In the genomic region with DNA sequence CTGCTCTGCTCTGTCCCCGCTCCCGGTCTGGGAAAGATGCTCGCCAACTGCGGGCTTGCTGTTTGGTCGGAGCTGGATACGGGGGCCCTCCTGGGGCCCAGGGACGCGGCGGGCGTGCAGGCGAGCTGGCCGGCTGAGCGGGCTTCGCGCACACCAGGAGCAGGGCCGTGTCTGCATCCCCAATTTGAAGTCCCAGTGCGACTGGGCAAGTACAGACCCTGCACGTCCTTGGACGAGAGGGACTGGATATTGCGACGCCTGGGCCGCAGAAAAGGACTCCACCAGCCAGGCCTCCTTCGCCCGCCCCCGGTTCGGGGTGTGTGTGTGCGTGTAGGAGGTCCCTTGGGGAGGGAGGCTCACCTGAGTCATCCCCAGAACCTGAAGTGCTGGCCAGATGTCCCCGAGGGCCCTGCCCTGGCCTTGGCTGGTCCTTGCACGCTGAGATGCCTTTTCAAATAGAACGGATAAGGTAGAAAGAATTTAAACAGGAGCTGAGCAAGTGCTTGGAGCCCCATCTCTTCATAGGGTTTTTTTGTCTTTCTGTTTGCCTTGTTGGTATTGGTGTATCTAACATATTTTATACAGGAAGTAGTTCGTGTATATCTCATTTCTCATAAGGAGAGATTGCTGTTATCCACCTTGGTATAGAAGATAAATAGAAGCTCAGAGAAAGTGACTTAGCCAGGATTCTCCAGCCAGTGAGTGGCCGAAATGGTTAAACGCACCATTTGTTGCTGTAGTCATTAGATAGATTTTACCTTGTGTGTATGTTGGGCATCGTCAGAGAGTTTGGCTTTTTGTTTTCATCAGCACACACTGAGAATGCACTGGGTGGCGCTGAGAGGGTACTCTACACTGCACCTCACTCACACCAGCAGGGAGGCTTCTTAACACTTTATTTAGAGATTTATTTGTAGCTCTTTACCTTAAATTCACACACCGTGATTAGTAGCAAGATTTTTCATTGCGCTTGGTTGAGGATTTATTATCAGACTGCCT, we compare ENCODE assay signal across 2 cellular contexts.
TF ChIP-seq lines count a peak whose summit lies in the region.

No MANE protein-coding gene starts in this region.

TF ChIP-seq in SK-N-SH, 30 proteins besides CTCF, POLR2A, EP300 and RAD21:
- TF ChIP-seq FOSL2 (IDR thresholded peaks at IDR 0.05; ENCODE audit: borderline replicate concordance, low read depth) (no peak), NFIC (IDR thresholded peaks at IDR 0.05; ENCODE audit: borderline replicate concordance) (no peak), MEF2A (IDR thresholded peaks at IDR 0.05; ENCODE audit: borderline replicate concordance, low read depth) (no peak), SMC3 (IDR thresholded peaks at IDR 0.05; ENCODE audit: low read depth, low read length) (peak; percentile 11; the same call in 1 of the 2 replicates)

TF ChIP-seq in HepG2, 621 proteins besides CTCF, POLR2A, EP300 and RAD21 (continues in another document):
- no peak for TF ChIP-seq FLYWCH1 (CRISPR knock-in tag; IDR thresholded peaks at IDR 0.05)
- TF ChIP-seq, protein P1, sequence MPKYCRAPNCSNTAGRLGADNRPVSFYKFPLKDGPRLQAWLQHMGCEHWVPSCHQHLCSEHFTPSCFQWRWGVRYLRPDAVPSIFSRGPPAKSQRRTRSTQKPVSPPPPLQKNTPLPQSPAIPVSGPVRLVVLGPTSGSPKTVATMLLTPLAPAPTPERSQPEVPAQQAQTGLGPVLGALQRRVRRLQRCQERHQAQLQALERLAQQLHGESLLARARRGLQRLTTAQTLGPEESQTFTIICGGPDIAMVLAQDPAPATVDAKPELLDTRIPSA (CRISPR knock-in tag; IDR thresholded peaks at IDR 0.05; ENCODE audit: borderline replicate concordance), result peak; percentile 21; the same call in 1 of the 2 replicates
- no peak for TF ChIP-seq TBL1XR1 (IDR thresholded peaks at IDR 0.05; ENCODE audit: borderline replicate concordance, low read length, partially characterized antibody)
- TF ChIP-seq TRIM24 (CRISPR knock-in tag; IDR thresholded peaks at IDR 0.05), result no peak
- no peak for TF ChIP-seq MXD4 (CRISPR knock-in tag; IDR thresholded peaks at IDR 0.05)
- no peak for TF ChIP-seq ZBTB14 (CRISPR knock-in tag; IDR thresholded peaks at IDR 0.05)
- no peak for TF ChIP-seq TEAD3 (CRISPR knock-in tag; optimal IDR thresholded peaks at IDR 0.05; ENCODE audit: borderline replicate concordance)
- TF ChIP-seq TEF (CRISPR knock-in tag; IDR thresholded peaks at IDR 0.05), result no peak
- TF ChIP-seq CBX5 (CRISPR knock-in tag; IDR thresholded peaks at IDR 0.05; ENCODE audit: borderline replicate concordance), result 0 out of 2 replicates have a peak, but pooled peaks have one; percentile 14
- TF ChIP-seq SRF (IDR thresholded peaks at IDR 0.05; ENCODE audit: low read depth, low read length), result no peak
- no peak for TF ChIP-seq MAFG (CRISPR knock-in tag; IDR thresholded peaks at IDR 0.05)
- TF ChIP-seq, protein P2, sequence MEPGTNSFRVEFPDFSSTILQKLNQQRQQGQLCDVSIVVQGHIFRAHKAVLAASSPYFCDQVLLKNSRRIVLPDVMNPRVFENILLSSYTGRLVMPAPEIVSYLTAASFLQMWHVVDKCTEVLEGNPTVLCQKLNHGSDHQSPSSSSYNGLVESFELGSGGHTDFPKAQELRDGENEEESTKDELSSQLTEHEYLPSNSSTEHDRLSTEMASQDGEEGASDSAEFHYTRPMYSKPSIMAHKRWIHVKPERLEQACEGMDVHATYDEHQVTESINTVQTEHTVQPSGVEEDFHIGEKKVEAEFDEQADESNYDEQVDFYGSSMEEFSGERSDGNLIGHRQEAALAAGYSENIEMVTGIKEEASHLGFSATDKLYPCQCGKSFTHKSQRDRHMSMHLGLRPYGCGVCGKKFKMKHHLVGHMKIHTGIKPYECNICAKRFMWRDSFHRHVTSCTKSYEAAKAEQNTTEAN (CRISPR knock-in tag; conservative IDR thresholded peaks at IDR 0.05), result 0 out of 2 replicates have a peak, but pooled peaks have one; percentile 13
- TF ChIP-seq HOXA5 (CRISPR knock-in tag; IDR thresholded peaks at IDR 0.05), result no peak
- no peak for TF ChIP-seq BHLHE40 (IDR thresholded peaks at IDR 0.05; ENCODE audit: low read length)
- TF ChIP-seq JUN (CRISPR knock-in tag; IDR thresholded peaks at IDR 0.05), result no peak
- TF ChIP-seq SIX1 (CRISPR knock-in tag; IDR thresholded peaks at IDR 0.05; ENCODE audit: borderline replicate concordance), result no peak
- TF ChIP-seq ATF7-NPFF (CRISPR knock-in tag; IDR thresholded peaks at IDR 0.05; ENCODE audit: low read depth), result no peak
- TF ChIP-seq THRA (CRISPR knock-in tag; IDR thresholded peaks at IDR 0.05; ENCODE audit: borderline replicate concordance), result no peak
- no peak for TF ChIP-seq POGK (CRISPR knock-in tag; conservative IDR thresholded peaks at IDR 0.05)
- TF ChIP-seq SP4 (CRISPR knock-in tag; IDR thresholded peaks at IDR 0.05), result peak; percentile 58; the same call in 1 of the 2 replicates
- 0 out of 2 replicates have a peak, but pooled peaks have one; percentile 13 for TF ChIP-seq UBTF (CRISPR knock-in tag; IDR thresholded peaks at IDR 0.05)
- TF ChIP-seq, protein P3, sequence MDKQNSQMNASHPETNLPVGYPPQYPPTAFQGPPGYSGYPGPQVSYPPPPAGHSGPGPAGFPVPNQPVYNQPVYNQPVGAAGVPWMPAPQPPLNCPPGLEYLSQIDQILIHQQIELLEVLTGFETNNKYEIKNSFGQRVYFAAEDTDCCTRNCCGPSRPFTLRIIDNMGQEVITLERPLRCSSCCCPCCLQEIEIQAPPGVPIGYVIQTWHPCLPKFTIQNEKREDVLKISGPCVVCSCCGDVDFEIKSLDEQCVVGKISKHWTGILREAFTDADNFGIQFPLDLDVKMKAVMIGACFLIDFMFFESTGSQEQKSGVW (CRISPR knock-in tag; IDR thresholded peaks at IDR 0.05; ENCODE audit: borderline replicate concordance), result no peak
- 0 out of 2 replicates have a peak, but pooled peaks have one; percentile 4 for TF ChIP-seq MEIS2 (CRISPR knock-in tag; IDR thresholded peaks at IDR 0.05)
- TF ChIP-seq, protein P4, sequence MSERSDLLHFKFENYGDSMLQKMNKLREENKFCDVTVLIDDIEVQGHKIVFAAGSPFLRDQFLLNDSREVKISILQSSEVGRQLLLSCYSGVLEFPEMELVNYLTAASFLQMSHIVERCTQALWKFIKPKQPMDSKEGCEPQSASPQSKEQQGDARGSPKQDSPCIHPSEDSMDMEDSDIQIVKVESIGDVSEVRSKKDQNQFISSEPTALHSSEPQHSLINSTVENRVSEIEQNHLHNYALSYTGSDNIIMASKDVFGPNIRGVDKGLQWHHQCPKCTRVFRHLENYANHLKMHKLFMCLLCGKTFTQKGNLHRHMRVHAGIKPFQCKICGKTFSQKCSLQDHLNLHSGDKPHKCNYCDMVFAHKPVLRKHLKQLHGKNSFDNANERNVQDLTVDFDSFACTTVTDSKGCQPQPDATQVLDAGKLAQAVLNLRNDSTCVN (CRISPR knock-in tag; IDR thresholded peaks at IDR 0.05; ENCODE audit: borderline replicate concordance), result no peak
- TF ChIP-seq ZNF280D (CRISPR knock-in tag; IDR thresholded peaks at IDR 0.05), result no peak
- no peak for TF ChIP-seq ARNT (IDR thresholded peaks at IDR 0.05)
- TF ChIP-seq PRPF4 (IDR thresholded peaks at IDR 0.05; ENCODE audit: low read depth, low read length, poor library complexity, severe bottlenecking), result no peak
- TF ChIP-seq KLF13 (CRISPR knock-in tag; IDR thresholded peaks at IDR 0.05), result no peak
- TF ChIP-seq CENPT (CRISPR knock-in tag; IDR thresholded peaks at IDR 0.05; ENCODE audit: low read depth), result no peak
- 0 out of 2 replicates have a peak, but pooled peaks have one; percentile 37 for TF ChIP-seq CHCHD3 (CRISPR knock-in tag; IDR thresholded peaks at IDR 0.05)
- peak; percentile 15; the same call in 1 of the 2 replicates for TF ChIP-seq ZFP82 (CRISPR knock-in tag; IDR thresholded peaks at IDR 0.05; ENCODE audit: borderline replicate concordance)
- no peak for TF ChIP-seq PHF5A (CRISPR knock-in tag; IDR thresholded peaks at IDR 0.05; ENCODE audit: low read depth, unreplicated experiment)
- 0 out of 2 replicates have a peak, but pooled peaks have one; percentile 28 for TF ChIP-seq ZNF263 (CRISPR knock-in tag; IDR thresholded peaks at IDR 0.05)
- TF ChIP-seq SCMH1 (CRISPR knock-in tag; IDR thresholded peaks at IDR 0.05; ENCODE audit: borderline replicate concordance), result no peak
- TF ChIP-seq KDM2A (CRISPR knock-in tag; IDR thresholded peaks at IDR 0.05; ENCODE audit: borderline replicate concordance, low read depth), result 0 out of 2 replicates have a peak, but pooled peaks have one; percentile 15
- TF ChIP-seq ZNF224 (CRISPR knock-in tag; IDR thresholded peaks at IDR 0.05), result no peak
- TF ChIP-seq SRY (CRISPR knock-in tag; IDR thresholded peaks at IDR 0.05), result no peak
- 0 out of 2 replicates have a peak, but pooled peaks have one; percentile 35 for TF ChIP-seq ZNF619 (CRISPR knock-in tag; IDR thresholded peaks at IDR 0.05)
